ENCODE assay signal across 19 cellular contexts in genomic region chr10:44065788-44066075, GRCh38.
A peak's percentile ranks its signal among the peaks of the same experiment; 100 is the strongest.
DNase-seq lines count a peak whose midpoint lies in the region; ATAC-seq, FAIRE-seq and TF ChIP-seq lines count a peak whose summit lies in the region.
"Had no signal": no experiment of that assay in that cellular context is flagged by ENCODE, and none has a peak within 500 bp of the region (broad histone marks: within the 10 kb centered on the region; RNA-seq: fewer than 3 reads in every experiment).

No MANE protein-coding gene starts in this region.

- DNase-seq in left ventricle myocardium inferior (no peak), Right ventricle myocardium superior (no peak), sigmoid colon (no peak), aorta (no peak), small intestine (no peak), ecto neural progenitor cell (ENCODE audit: low spot score) (no peak)
- DNase-seq: Calu3; CD4-positive, alpha-beta T cell; KG1; NCI-H1436; NCI-H2029 treated with DMSO at 0.1 percent for 48 hours; NCI-H2171 treated with DMSO at 0.1 percent for 48 hours; NCI-H774; RPMI8226 had no signal

- no peak for ATAC-seq in Right ventricle myocardium superior (ENCODE audit: poor library complexity)
- peak; percentile 34 for ATAC-seq in aorta (ENCODE audit: low FRiP score)
- ATAC-seq in HG02884 (IDR thresholded peaks at IDR 0.05; ENCODE audit: unreplicated experiment): no peak
- ATAC-seq: GM23338, HCT116 had no signal

- H3K27ac ChIP-seq in left ventricle myocardium inferior (replicated peaks) (peak overlapping the region; percentile 32), liver (ENCODE audit: low read depth in 1 of 2, low read length in 2 of 2) (peak overlapping the region; percentile 33 to 78), sigmoid colon (peak overlapping the region; percentile 53 to 67 (median 62)), aorta (ENCODE audit: low read depth in 1 of 2, low read length in 2 of 2) (peak overlapping the region; percentile 54 to 63), small intestine (ENCODE audit: low read depth in 1 of 2, low read length in 1 of 2) (no peak overlapping the region)
- H3K27ac ChIP-seq: 22Rv1 had no signal

- peaks cover 40% of the 10 kb centered on the region for H3K4me1 ChIP-seq in left ventricle myocardium inferior
- peaks cover 0 to 30% (median 22%) of the 10 kb centered on the region in 4 donors for H3K4me1 ChIP-seq in liver (ENCODE audit: control insufficient read depth in 4 of 4, insufficient read depth in 4 of 4, low read length in 3 of 4)
- H3K4me1 ChIP-seq in sigmoid colon: peaks cover 0 to 62% (median 53%) of the 10 kb centered on the region in 4 donors
- H3K4me1 ChIP-seq in aorta (ENCODE audit: control insufficient read depth in 1 of 2, insufficient read depth in 2 of 2, low read length in 2 of 2): no peaks in the 10 kb centered on the region
- H3K4me1 ChIP-seq in small intestine (ENCODE audit: control insufficient read depth in 2 of 2, insufficient read depth in 1 of 2, low read depth in 1 of 2, low read length in 1 of 2): no peaks in the 10 kb centered on the region

- H3K4me3 ChIP-seq in left ventricle myocardium inferior (no peak overlapping the region), liver (ENCODE audit: low read depth in 1 of 3, low read length in 3 of 3) (no peak overlapping the region), sigmoid colon (no peak overlapping the region), aorta (ENCODE audit: low read length in 2 of 2) (no peak overlapping the region), small intestine (ENCODE audit: low read depth in 1 of 2, low read length in 2 of 2) (no peak overlapping the region)
- H3K4me3 ChIP-seq: GM23338 had no signal

- intact Hi-C loops in left ventricle myocardium inferior (cut with micrococcal nuclease): no loop called here
- intact Hi-C loops in Right ventricle myocardium superior (cut with DNase I): no loop called here
- intact Hi-C loops in sigmoid colon (cut with DNase I): loop anchor here (10.0 kb wide), 2 partner anchors 249 to 381 kb away; no protein-coding TSS in a partner anchor
- intact Hi-C loops in aorta (cut with DNase I): loop anchor here (5.0 to 10.0 kb wide), 2 partner anchors 103 to 249 kb away; no protein-coding TSS in a partner anchor

- H3K9ac ChIP-seq in liver (ENCODE audit: low read depth in 1 of 2, low read length in 2 of 2): no peak overlapping the region

- no peak for FAIRE-seq in small intestine (lab: Jason Lieb, UNC)

- no peak for TF ChIP-seq POLR2A in sigmoid colon (IDR thresholded peaks at IDR 0.05)

- no peak for TF ChIP-seq CTCF in left ventricle myocardium inferior (IDR thresholded peaks at IDR 0.05; ENCODE audit: borderline replicate concordance)
- no peak for TF ChIP-seq CTCF in liver (IDR thresholded peaks at IDR 0.05; ENCODE audit: low read depth, low read length, missing input control)
- TF ChIP-seq CTCF in sigmoid colon (IDR thresholded peaks at IDR 0.05): no peak

- H3K36me3 ChIP-seq in left ventricle myocardium inferior: no peaks in the 10 kb centered on the region
- no peaks in the 10 kb centered on the region for H3K36me3 ChIP-seq in liver (ENCODE audit: control insufficient read depth in 4 of 4, insufficient read depth in 3 of 4, low read depth in 1 of 4, low read length in 3 of 4)
- no peaks in the 10 kb centered on the region for H3K36me3 ChIP-seq in sigmoid colon
- no peaks in the 10 kb centered on the region for H3K36me3 ChIP-seq in aorta (ENCODE audit: control insufficient read depth in 1 of 2, insufficient read depth in 2 of 2, low read length in 1 of 2)
- H3K36me3 ChIP-seq in small intestine (ENCODE audit: control insufficient read depth in 2 of 2, insufficient read depth in 2 of 2, low read length in 2 of 2): no peaks in the 10 kb centered on the region

- TF ChIP-seq RAD21 in liver (IDR thresholded peaks at IDR 0.05): no peak

- no peaks in the 10 kb centered on the region for H3K9me3 ChIP-seq in left ventricle myocardium inferior (replicated peaks)
- no peaks in the 10 kb centered on the region for H3K9me3 ChIP-seq in liver (ENCODE audit: control insufficient read depth in 4 of 4, low read length in 3 of 4)
- H3K9me3 ChIP-seq in sigmoid colon: no peaks in the 10 kb centered on the region
- no peaks in the 10 kb centered on the region for H3K9me3 ChIP-seq in aorta (ENCODE audit: control insufficient read depth, low read length)
- H3K9me3 ChIP-seq in small intestine (ENCODE audit: control insufficient read depth, low read depth): no peaks in the 10 kb centered on the region

- H3K27me3 ChIP-seq in left ventricle myocardium inferior (ENCODE audit: low read depth) (no peaks in the 10 kb centered on the region), liver (ENCODE audit: control insufficient read depth in 4 of 4, insufficient read depth in 4 of 4, low read length in 3 of 4) (no peaks in the 10 kb centered on the region), sigmoid colon (no peaks in the 10 kb centered on the region), aorta (ENCODE audit: control insufficient read depth in 1 of 2, insufficient read depth in 2 of 2, low read length in 1 of 2) (no peaks in the 10 kb centered on the region), small intestine (ENCODE audit: control insufficient read depth in 2 of 2, insufficient read depth in 2 of 2, low read length in 2 of 2) (no peaks in the 10 kb centered on the region)

- WGBS in liver: 29% methylated on average over 4 of the region's 4 CpGs
- WGBS in sigmoid colon, 2 donors: 67 to 71% methylated on average over 4 of the region's 4 CpGs
- 8 to 9% methylated on average over 4 of the region's 4 CpGs for WGBS in aorta, 2 donors
- WGBS in small intestine, 3 donors: 58 to 73% (median 59%) methylated on average over 4 of the region's 4 CpGs

- no peak for TF ChIP-seq EP300 in sigmoid colon (IDR thresholded peaks at IDR 0.05)

TF ChIP-seq in liver, 16 proteins besides CTCF, POLR2A, EP300 and RAD21:
- no peak for TF ChIP-seq JUND (IDR thresholded peaks at IDR 0.05)
- TF ChIP-seq ZBTB33 (IDR thresholded peaks at IDR 0.05): no peak
- TF ChIP-seq ATF3 (IDR thresholded peaks at IDR 0.05): no peak
- TF ChIP-seq HNF4G (IDR thresholded peaks at IDR 0.05): no peak
- no peak for TF ChIP-seq GABPA (IDR thresholded peaks at IDR 0.05 in 1 of 2, conservative IDR thresholded peaks at IDR 0.05 in 1 of 2)
- peak in 1 of 2 donors; percentile 12 for TF ChIP-seq RXRA (IDR thresholded peaks at IDR 0.05)
- TF ChIP-seq MAX (IDR thresholded peaks at IDR 0.05): no peak
- no peak for TF ChIP-seq NR2F2 (IDR thresholded peaks at IDR 0.05)
- no peak for TF ChIP-seq FOXA1 (IDR thresholded peaks at IDR 0.05)
- no peak for TF ChIP-seq YY1 (IDR thresholded peaks at IDR 0.05)
- TF ChIP-seq HNF4A (conservative IDR thresholded peaks at IDR 0.05): peak in 1 of 2 donors; percentile 9
- TF ChIP-seq SP1 (IDR thresholded peaks at IDR 0.05): peak; percentile 27
- no peak for TF ChIP-seq FOXA2 (IDR thresholded peaks at IDR 0.05)
- no peak for TF ChIP-seq EGR1 (IDR thresholded peaks at IDR 0.05; ENCODE audit: low read depth in 2 of 2)
- TF ChIP-seq REST (IDR thresholded peaks at IDR 0.05): no peak

Comparison
In these comparisons a context has a peak if more than half of its experiments do, and no peak if none do; other contexts are left out.
1. H3K27ac ChIP-seq: peak in left ventricle myocardium inferior (single experiment), liver (2 of 2), sigmoid colon (4 of 4) and aorta (2 of 2); none in small intestine (0 of 2).
2. intact Hi-C loops: an anchor here in sigmoid colon (10.0 kb wide) and aorta (5.0 to 10.0 kb wide); none called in left ventricle myocardium inferior and Right ventricle myocardium superior.